In the genomic region with DNA sequence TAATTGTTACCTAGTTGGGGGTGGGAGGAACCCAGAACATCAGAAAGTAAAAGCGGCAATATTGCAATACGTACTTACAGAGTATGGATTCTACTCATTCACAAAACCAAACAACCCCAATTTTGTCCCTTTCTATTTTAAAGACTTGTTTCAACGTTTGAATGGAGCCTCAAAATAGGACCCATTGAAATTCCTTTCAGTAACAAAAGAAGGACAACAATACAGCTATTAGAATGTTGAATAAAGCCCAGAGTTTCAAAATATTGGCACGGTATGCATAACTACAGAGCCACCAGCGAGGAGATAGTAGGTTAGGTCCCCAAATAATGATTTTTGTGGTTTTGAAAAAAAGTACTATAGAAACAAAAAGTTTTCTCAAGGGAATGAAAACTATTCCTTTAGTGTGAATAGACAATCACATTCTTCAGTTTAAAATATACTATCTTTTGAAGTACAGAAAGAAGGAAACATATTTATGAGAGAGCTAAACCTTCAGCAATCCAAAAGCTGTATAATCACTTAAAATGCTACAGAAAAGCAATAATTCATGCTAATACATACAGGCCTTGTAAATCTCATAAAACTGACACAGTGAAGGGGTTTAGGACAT, we compare ENCODE assay signal across 27 cellular contexts.
"Had no signal": no experiment of that assay in that cellular context is flagged by ENCODE, and none has a peak within 500 bp of the region (broad histone marks: within the 10 kb centered on the region; RNA-seq: fewer than 3 reads in every experiment).

No MANE protein-coding gene starts in this region.

- FAIRE-seq: colon had no signal

- DNase-seq: cerebellar nuclear complex; effector memory CD8-positive, alpha-beta T cell; esophagus squamous epithelium; foreskin fibroblast; head of caudate nucleus; islet precursor cell; lower lobe of right lung; mesenchymal stem cell; midbrain; psoas muscle; retina; right lobe of liver; spleen; stimulated activated CD4-positive, alpha-beta T cell treated with anti-CD3 and anti-CD28 coated beads, Interleukin-15, amount 100 ng/mL, for 24 hours; stimulated activated CD4-positive, alpha-beta T cell treated with anti-CD3 and anti-CD28 coated beads, Interleukin-1b, Interleukin-23, amount 100 ng/mL, for 48 hours; stimulated activated CD4-positive, alpha-beta T cell treated with anti-CD3 and anti-CD28 coated beads, Interleukin-4, amount 100 ng/mL, for 24 hours; stimulated activated naive B cell treated with anti-CD40 and anti-IgM and Interleukin-4, amounts not matched to agents 10 μg/mL and 1 μg/mL and 100 μg/mL, for 72 hours; stomach; substantia nigra; transverse colon had no signal

- H2AFZ ChIP-seq: hepatocyte, parathyroid adenoma had no signal

- H3K9ac ChIP-seq: parathyroid adenoma had no signal

- H3K27me3 ChIP-seq: esophagus squamous epithelium, gastroesophageal sphincter, hepatocyte, left lung, right lobe of liver, spleen, stomach, transverse colon had no signal

- H3K4me3 ChIP-seq: esophagus squamous epithelium, gastroesophageal sphincter, hepatocyte, left lung, lower lobe of right lung, psoas muscle, right lobe of liver, spleen, stomach, thoracic aorta, transverse colon had no signal

- H3K79me2 ChIP-seq: hepatocyte, parathyroid adenoma had no signal

- H3K9me3 ChIP-seq: esophagus squamous epithelium, gastroesophageal sphincter, left lung, lower lobe of right lung, psoas muscle, right lobe of liver, spleen, stomach, thoracic aorta, transverse colon had no signal

- H3K4me1 ChIP-seq: esophagus squamous epithelium, gastroesophageal sphincter, left lung, lower lobe of right lung, parathyroid adenoma, psoas muscle, right lobe of liver, spleen, stomach, transverse colon had no signal

- H3K36me3 ChIP-seq: right lobe of liver had no signal

- H3K27ac ChIP-seq: epithelial cell of prostate, esophagus squamous epithelium, gastroesophageal sphincter, hepatocyte, left lung, lower lobe of right lung, parathyroid adenoma, psoas muscle, right lobe of liver, spleen, stomach, thoracic aorta, transverse colon had no signal

- H3K4me2 ChIP-seq: hepatocyte had no signal
